In the genomic region with DNA sequence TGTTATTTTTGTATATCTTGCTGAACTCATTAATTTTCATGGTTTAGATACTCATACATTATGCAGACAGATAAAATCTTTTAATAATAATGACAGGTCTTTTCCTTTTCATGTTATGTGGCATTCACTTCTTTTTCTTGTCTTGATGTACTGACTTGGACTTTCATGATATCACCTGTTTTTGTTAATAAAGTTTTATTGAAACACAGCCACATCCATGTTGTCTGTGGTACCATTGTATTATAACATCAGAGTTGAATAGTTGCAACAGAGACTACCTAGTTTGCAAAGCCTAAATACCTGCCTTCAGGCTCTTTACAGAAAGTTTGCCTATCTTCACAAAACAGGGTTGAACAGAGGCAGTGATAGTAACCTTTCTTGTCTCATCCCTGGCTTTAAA, we compare ENCODE assay signal across 40 cellular contexts.
"Had no signal": no experiment of that assay in that cellular context is flagged by ENCODE, and none has a peak within 500 bp of the region (broad histone marks: within the 10 kb centered on the region; RNA-seq: fewer than 3 reads in every experiment).

No MANE protein-coding gene starts in this region.

- DNase-seq: activated effector memory CD4-positive, alpha-beta T cell treated with anti-CD3 and anti-CD28 coated beads, Interleukin-2, amount 50 U/mL, for 16 hours; activated effector memory CD4-positive, alpha-beta T cell treated with Interleukin-2 at 50 U/mL for 16 hours; activated gamma-delta T cell; activated gamma-delta T cell treated with Interleukin-2 at 50 U/mL for 16 hours; activated naive CD4-positive, alpha-beta T cell; activated naive CD4-positive, alpha-beta T cell treated with anti-CD3 and anti-CD28 coated beads for 36 hours; activated naive CD4-positive, alpha-beta T cell treated with anti-CD3 and anti-CD28 coated beads, Interleukin-2, amount 10 ng/mL, durations not matched to agents 7 days and 5 days; activated naive CD4-positive, alpha-beta T cell treated with anti-CD3 and anti-CD28 coated beads, Interleukin-2, amount 50 U/mL, for 16 hours; activated naive CD4-positive, alpha-beta T cell treated with Interleukin-2 at 50 U/mL for 16 hours; activated naive CD8-positive, alpha-beta T cell treated with anti-CD3 and anti-CD28 coated beads for 36 hours; activated naive CD8-positive, alpha-beta T cell treated with anti-CD3 and anti-CD28 coated beads, Interleukin-2, amount 10 ng/mL, durations not matched to agents 7 days and 5 days; activated naive CD8-positive, alpha-beta T cell treated with anti-CD3 and anti-CD28 coated beads, Interleukin-2, amount 50 U/mL, for 24 hours; activated T-cell treated with anti-CD3 and anti-CD28 coated beads, Interleukin-2, amount 50 U/mL, for 1 hour; activated T-cell treated with anti-CD3 and anti-CD28 coated beads, Interleukin-2, amount 50 U/mL, for 24 hours; activated T-cell treated with anti-CD3 and anti-CD28 coated beads, Interleukin-2, amount 50 U/mL, for 4 hours; activated T-cell treated with anti-CD3 and anti-CD28 coated beads, Interleukin-2, amount 50 U/mL, for 48 hours; activated T-cell treated with anti-CD3 and anti-CD28 coated beads, Interleukin-2, amount 50 U/mL, for 72 hours; adrenal gland; amniotic stem cell; amygdala; anterior cingulate cortex; aorta; body of pancreas; brain microvascular endothelial cell; caudate nucleus; central memory CD4-positive, alpha-beta T cell; cerebellar nuclear complex had no signal

- H3K27ac ChIP-seq: adrenal gland, ascending aorta, body of pancreas, brain microvascular endothelial cell, breast epithelium, cardiac muscle cell had no signal

- ATAC-seq: activated naive CD4-positive, alpha-beta T cell treated with anti-CD3 and anti-CD28 coated beads, Interleukin-2, amount 50 U/mL, for 72 hours; activated naive CD8-positive, alpha-beta T cell treated with anti-CD3 and anti-CD28 coated beads, Interleukin-2, amount 50 U/mL, for 24 hours; activated T-cell treated with anti-CD3 and anti-CD28 coated beads, Interleukin-2, amount 50 U/mL, for 4 hours; activated T-cell treated with anti-CD3 and anti-CD28 coated beads, Interleukin-2, amount 50 U/mL, for 72 hours; activated T-helper 17 cell treated with anti-CD3 and anti-CD28 coated beads, Interleukin-2, amount 50 U/mL, for 72 hours; body of pancreas had no signal

- H3K4me1 Mint-ChIP-seq: activated naive CD4-positive, alpha-beta T cell treated with anti-CD3 and anti-CD28 coated beads, Interleukin-2, amount 10 ng/mL, durations not matched to agents 7 days and 5 days; activated naive CD4-positive, alpha-beta T cell treated with anti-CD3 and anti-CD28 coated beads, Interleukin-2, amount 50 U/mL, for 24 hours; activated naive CD8-positive, alpha-beta T cell treated with anti-CD3 and anti-CD28 coated beads for 36 hours; activated naive CD8-positive, alpha-beta T cell treated with anti-CD3 and anti-CD28 coated beads, Interleukin-2, amount 10 ng/mL, durations not matched to agents 7 days and 5 days; activated naive CD8-positive, alpha-beta T cell treated with anti-CD3 and anti-CD28 coated beads, Interleukin-2, amount 50 U/mL, for 24 hours; activated T-helper 17 cell treated with anti-CD3 and anti-CD28 coated beads, Interleukin-2, amount 50 U/mL, for 72 hours; central memory CD8-positive, alpha-beta T cell had no signal

- H3K9me3 ChIP-seq: adrenal gland, ascending aorta, body of pancreas, breast epithelium had no signal

- H3K27me3 Mint-ChIP-seq: brain had no signal

- H3K36me3 ChIP-seq: adrenal gland, ascending aorta, brain microvascular endothelial cell, breast epithelium, cardiac muscle cell had no signal

- H3K36me3 Mint-ChIP-seq: activated naive CD4-positive, alpha-beta T cell treated with anti-CD3 and anti-CD28 coated beads, Interleukin-2, amount 10 ng/mL, durations not matched to agents 7 days and 5 days; activated naive CD4-positive, alpha-beta T cell treated with anti-CD3 and anti-CD28 coated beads, Interleukin-2, amount 50 U/mL, for 24 hours; activated naive CD4-positive, alpha-beta T cell treated with anti-CD3 and anti-CD28 coated beads, Interleukin-2, amount 50 U/mL, for 72 hours; activated naive CD8-positive, alpha-beta T cell; activated naive CD8-positive, alpha-beta T cell treated with anti-CD3 and anti-CD28 coated beads, Interleukin-2, amount 10 ng/mL, durations not matched to agents 7 days and 5 days; brain had no signal

- H3K4me1 ChIP-seq: adrenal gland, ascending aorta, body of pancreas, breast epithelium had no signal

- FAIRE-seq: astrocyte, bronchial epithelial cell had no signal

- H3K4me3 Mint-ChIP-seq: activated naive CD4-positive, alpha-beta T cell treated with anti-CD3 and anti-CD28 coated beads for 36 hours; activated naive CD4-positive, alpha-beta T cell treated with anti-CD3 and anti-CD28 coated beads, Interleukin-2, amount 10 ng/mL, durations not matched to agents 7 days and 5 days; activated naive CD4-positive, alpha-beta T cell treated with anti-CD3 and anti-CD28 coated beads, Interleukin-2, amount 50 U/mL, for 24 hours; activated naive CD8-positive, alpha-beta T cell; activated naive CD8-positive, alpha-beta T cell treated with anti-CD3 and anti-CD28 coated beads for 36 hours; activated naive CD8-positive, alpha-beta T cell treated with anti-CD3 and anti-CD28 coated beads, Interleukin-2, amount 10 ng/mL, durations not matched to agents 7 days and 5 days; activated naive CD8-positive, alpha-beta T cell treated with anti-CD3 and anti-CD28 coated beads, Interleukin-2, amount 50 U/mL, for 24 hours; activated T-cell treated with anti-CD3 and anti-CD28 coated beads, Interleukin-2, amount 50 U/mL, for 24 hours; activated T-cell treated with anti-CD3 and anti-CD28 coated beads, Interleukin-2, amount 50 U/mL, for 4 hours; activated T-cell treated with anti-CD3 and anti-CD28 coated beads, Interleukin-2, amount 50 U/mL, for 72 hours; activated T-helper 1 cell treated with anti-CD3 and anti-CD28 coated beads, Interleukin-12 subunit alpha, Interleukin-12 subunit beta, Interleukin-2, Interleukin-4 antibody, amounts not matched to agents 30 ng/mL and 10 ng/mL and 1 ng/mL, durations not matched to agents 14 hours and 24 hours and 36 hours; activated T-helper 17 cell treated with anti-CD3 and anti-CD28 coated beads, Interleukin-2, amount 50 U/mL, for 72 hours; brain; central memory CD8-positive, alpha-beta T cell had no signal

- H3K27me3 ChIP-seq: ascending aorta, body of pancreas, brain microvascular endothelial cell, breast epithelium, cardiac muscle cell had no signal

- H3K9me3 Mint-ChIP-seq: activated naive CD4-positive, alpha-beta T cell treated with anti-CD3 and anti-CD28 coated beads for 36 hours; activated naive CD4-positive, alpha-beta T cell treated with anti-CD3 and anti-CD28 coated beads, Interleukin-2, amount 50 U/mL, for 72 hours; activated naive CD8-positive, alpha-beta T cell treated with anti-CD3 and anti-CD28 coated beads for 36 hours; activated naive CD8-positive, alpha-beta T cell treated with anti-CD3 and anti-CD28 coated beads, Interleukin-2, amount 10 ng/mL, durations not matched to agents 7 days and 5 days; activated naive CD8-positive, alpha-beta T cell treated with anti-CD3 and anti-CD28 coated beads, Interleukin-2, amount 50 U/mL, for 24 hours; activated T-cell treated with anti-CD3 and anti-CD28 coated beads, Interleukin-2, amount 50 U/mL, for 24 hours; activated T-cell treated with anti-CD3 and anti-CD28 coated beads, Interleukin-2, amount 50 U/mL, for 4 hours; activated T-cell treated with anti-CD3 and anti-CD28 coated beads, Interleukin-2, amount 50 U/mL, for 72 hours; activated T-helper 1 cell treated with anti-CD3 and anti-CD28 coated beads, Interleukin-12 subunit alpha, Interleukin-12 subunit beta, Interleukin-2, Interleukin-4 antibody, amounts not matched to agents 30 ng/mL and 10 ng/mL and 1 ng/mL, durations not matched to agents 14 hours and 24 hours and 36 hours; activated T-helper 17 cell treated with anti-CD3 and anti-CD28 coated beads, Interleukin-2, amount 50 U/mL, for 72 hours; activated T-helper 2 cell treated with anti-CD3 and anti-CD28 coated beads, Interferon-gamma antibody, Interleukin-2, Interleukin-4, amounts not matched to agents 10 μg/mL and 5 μg/mL and 100 μg/mL, durations not matched to agents 14 hours and 24 hours and 36 hours; central memory CD8-positive, alpha-beta T cell had no signal

- H3K27ac Mint-ChIP-seq: activated naive CD4-positive, alpha-beta T cell treated with anti-CD3 and anti-CD28 coated beads for 36 hours; activated naive CD4-positive, alpha-beta T cell treated with anti-CD3 and anti-CD28 coated beads, Interleukin-2, amount 10 ng/mL, durations not matched to agents 7 days and 5 days; activated naive CD4-positive, alpha-beta T cell treated with anti-CD3 and anti-CD28 coated beads, Interleukin-2, amount 50 U/mL, for 24 hours; activated naive CD8-positive, alpha-beta T cell; activated naive CD8-positive, alpha-beta T cell treated with anti-CD3 and anti-CD28 coated beads for 36 hours; activated naive CD8-positive, alpha-beta T cell treated with anti-CD3 and anti-CD28 coated beads, Interleukin-2, amount 10 ng/mL, durations not matched to agents 7 days and 5 days; activated naive CD8-positive, alpha-beta T cell treated with anti-CD3 and anti-CD28 coated beads, Interleukin-2, amount 50 U/mL, for 24 hours; activated T-cell treated with anti-CD3 and anti-CD28 coated beads, Interleukin-2, amount 50 U/mL, for 24 hours; activated T-cell treated with anti-CD3 and anti-CD28 coated beads, Interleukin-2, amount 50 U/mL, for 72 hours; activated T-helper 1 cell treated with anti-CD3 and anti-CD28 coated beads, Interleukin-12 subunit alpha, Interleukin-12 subunit beta, Interleukin-2, Interleukin-4 antibody, amounts not matched to agents 30 ng/mL and 10 ng/mL and 1 ng/mL, durations not matched to agents 14 hours and 24 hours and 36 hours; activated T-helper 17 cell treated with anti-CD3 and anti-CD28 coated beads, Interleukin-2, amount 50 U/mL, for 72 hours; activated T-helper 2 cell treated with anti-CD3 and anti-CD28 coated beads, Interferon-gamma antibody, Interleukin-2, Interleukin-4, amounts not matched to agents 10 μg/mL and 5 μg/mL and 100 μg/mL, durations not matched to agents 14 hours and 24 hours and 36 hours; brain had no signal

- H3K4me3 ChIP-seq: adrenal gland, ascending aorta, body of pancreas, breast epithelium, cardiac muscle cell had no signal
